In the genomic region with DNA sequence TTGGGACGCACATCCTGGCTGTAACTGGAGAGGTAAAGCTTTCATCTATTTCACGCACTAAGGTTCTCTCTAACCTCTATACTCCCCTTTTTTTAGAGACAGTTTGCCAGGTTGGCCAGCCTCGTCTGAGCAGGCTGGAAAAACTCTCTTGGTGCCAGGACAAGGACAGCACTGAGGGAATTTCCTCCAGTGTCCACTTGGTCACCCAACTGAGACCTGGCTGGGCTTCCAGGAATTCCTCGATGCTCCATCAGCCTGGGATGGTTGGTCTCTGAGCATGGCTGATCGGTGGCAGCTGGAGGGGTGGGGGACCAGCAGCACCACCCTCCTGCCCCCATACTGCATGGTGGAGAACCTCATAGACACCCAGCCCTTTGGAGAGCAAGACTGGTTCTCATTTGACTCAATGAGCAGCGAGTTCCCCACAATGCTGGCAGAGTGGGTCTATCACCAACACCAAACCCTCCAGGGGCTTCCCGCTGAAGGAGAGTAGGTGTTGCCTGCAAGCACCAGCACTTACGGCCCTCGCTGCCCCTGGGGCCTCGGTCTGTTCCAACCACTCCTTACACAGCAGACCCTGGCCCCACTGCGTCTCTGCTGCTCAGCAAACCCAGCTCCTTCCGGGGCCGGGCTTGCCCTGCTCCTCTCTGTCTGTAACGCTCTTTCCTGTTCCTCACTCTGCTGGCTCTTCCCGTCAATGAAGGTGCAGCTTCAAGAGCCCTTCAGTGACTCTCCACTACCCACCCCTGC, we compare ENCODE assay signal across 12 cellular contexts.
DNase-seq lines count a peak whose midpoint lies in the region; ATAC-seq and TF ChIP-seq lines count a peak whose summit lies in the region.
"Had no signal": no experiment of that assay in that cellular context is flagged by ENCODE, and none has a peak within 500 bp of the region (broad histone marks: within the 10 kb centered on the region; RNA-seq: fewer than 3 reads in every experiment).

No MANE protein-coding gene starts in this region.

- no peak for TF ChIP-seq POLR2A in GM18505 (IDR thresholded peaks at IDR 0.05; ENCODE audit: borderline replicate concordance, extremely low read depth, insufficient read depth, insufficient read length)

- H3K9me3 ChIP-seq in hepatocyte (ENCODE audit: low read depth), result no peaks in the 10 kb centered on the region
- H3K9me3 ChIP-seq: sigmoid colon, uterus had no signal

- H3K36me3 ChIP-seq in hepatocyte (replicated peaks; ENCODE audit: insufficient read depth, low read depth), result no peaks in the 10 kb centered on the region
- H3K36me3 ChIP-seq: brain microvascular endothelial cell, sigmoid colon, uterus had no signal

- no peak overlapping the region for H3K27ac ChIP-seq in hepatocyte
- H3K27ac ChIP-seq: brain microvascular endothelial cell, sigmoid colon, uterus had no signal

- CTCF ChIA-PET in activated naive CD4-positive, alpha-beta T cell treated with anti-CD3 and anti-CD28 coated beads, Interleukin-2, amount 10 ng/mL, durations not matched to agents 7 days and 5 days (lab: Charles Lee), result interaction anchor here (0.6 to 13.3 kb wide), 3 partner anchors 10 to 165 kb away, joined by 3 to 190 read pairs (median 81); no protein-coding TSS in a partner anchor

- H3K4me3 ChIP-seq in hepatocyte, result no peak overlapping the region
- H3K4me3 ChIP-seq: sigmoid colon, uterus had no signal

- H3K79me2 ChIP-seq in hepatocyte, result no peaks in the 10 kb centered on the region

- no peak overlapping the region for H2AFZ ChIP-seq in hepatocyte

- peak overlapping the region; percentile 82 for H3K27ac Mint-ChIP-seq in activated naive CD4-positive, alpha-beta T cell treated with anti-CD3 and anti-CD28 coated beads, Interleukin-2, amount 10 ng/mL, durations not matched to agents 7 days and 5 days
- no peak overlapping the region for H3K27ac Mint-ChIP-seq in glutamatergic neuron (ENCODE audit: unreplicated experiment)

- no peak overlapping the region for H3K4me3 Mint-ChIP-seq in activated naive CD4-positive, alpha-beta T cell treated with anti-CD3 and anti-CD28 coated beads, Interleukin-2, amount 10 ng/mL, durations not matched to agents 7 days and 5 days
- no peak overlapping the region for H3K4me3 Mint-ChIP-seq in glutamatergic neuron (ENCODE audit: unreplicated experiment)

- no peaks in the 10 kb centered on the region for H3K9me2 ChIP-seq in hepatocyte (replicated peaks; ENCODE audit: insufficient read depth)

- TF ChIP-seq CTCF in hepatocyte (IDR thresholded peaks at IDR 0.05; ENCODE audit: poor library complexity) (no peak), glutamatergic neuron (IDR thresholded peaks at IDR 0.05; ENCODE audit: partially characterized antibody, unreplicated experiment) (no peak)

- DNase-seq in ACHN, result peak; percentile 19
- peak; percentile 24 for DNase-seq in Caki2 (ENCODE audit: low read depth)
- DNase-seq in NCI-H2029 (lab: John Stamatoyannopoulos, UW), result peak; percentile 71
- DNase-seq in activated naive CD4-positive, alpha-beta T cell treated with anti-CD3 and anti-CD28 coated beads, Interleukin-2, amount 10 ng/mL, durations not matched to agents 7 days and 5 days, result peak; percentile 60
- DNase-seq in hepatocyte (ENCODE audit: low spot score), result no peak
- no peak for DNase-seq in nucleus accumbens (lab: John Stamatoyannopoulos, UW)
- DNase-seq in glutamatergic neuron, result no peak
- DNase-seq: brain microvascular endothelial cell, sigmoid colon, uterus had no signal

- no peaks in the 10 kb centered on the region for H3K27me3 ChIP-seq in hepatocyte
- H3K27me3 ChIP-seq: brain microvascular endothelial cell, sigmoid colon, uterus had no signal

- H3K27me3 Mint-ChIP-seq in activated naive CD4-positive, alpha-beta T cell treated with anti-CD3 and anti-CD28 coated beads, Interleukin-2, amount 10 ng/mL, durations not matched to agents 7 days and 5 days, result peaks cover 3% of the 10 kb centered on the region
- peaks cover 5% of the 10 kb centered on the region for H3K27me3 Mint-ChIP-seq in glutamatergic neuron (ENCODE audit: unreplicated experiment)

- no peaks in the 10 kb centered on the region for H3K36me3 Mint-ChIP-seq in activated naive CD4-positive, alpha-beta T cell treated with anti-CD3 and anti-CD28 coated beads, Interleukin-2, amount 10 ng/mL, durations not matched to agents 7 days and 5 days
- no peaks in the 10 kb centered on the region for H3K36me3 Mint-ChIP-seq in glutamatergic neuron (ENCODE audit: unreplicated experiment)

- no peak overlapping the region for H3K4me2 ChIP-seq in hepatocyte

- H3K4me1 ChIP-seq in hepatocyte (ENCODE audit: insufficient read depth), result peaks cover 4% of the 10 kb centered on the region
- H3K4me1 ChIP-seq: uterus had no signal

- no peaks in the 10 kb centered on the region for H3K9me3 Mint-ChIP-seq in activated naive CD4-positive, alpha-beta T cell treated with anti-CD3 and anti-CD28 coated beads, Interleukin-2, amount 10 ng/mL, durations not matched to agents 7 days and 5 days
- peaks cover 6% of the 10 kb centered on the region for H3K9me3 Mint-ChIP-seq in glutamatergic neuron (ENCODE audit: unreplicated experiment)

- peaks cover 33% of the 10 kb centered on the region for H3K4me1 Mint-ChIP-seq in activated naive CD4-positive, alpha-beta T cell treated with anti-CD3 and anti-CD28 coated beads, Interleukin-2, amount 10 ng/mL, durations not matched to agents 7 days and 5 days
- peaks cover 20% of the 10 kb centered on the region for H3K4me1 Mint-ChIP-seq in glutamatergic neuron (ENCODE audit: low read depth, unreplicated experiment)

- no peak for ATAC-seq in GM18505 (IDR thresholded peaks at IDR 0.05; ENCODE audit: unreplicated experiment)
- ATAC-seq: esophagus mucosa had no signal

- WGBS in hepatocyte (ENCODE audit: low lambda C conversion rate, missing lambda C conversion rate), result 84% methylated on average over 15 of the region's 15 CpGs

- no peaks in the 10 kb centered on the region for H4K20me1 ChIP-seq in hepatocyte (ENCODE audit: insufficient read depth, poor library complexity, severe bottlenecking)

- in situ Hi-C loops in ACHN (cut with HindIII; ENCODE audit: low pct_ligation_motif_present, low pct_unique_long_range_greater_than_20kb, low sequenced_read_pairs) (no loop called here), Caki2 (cut with HindIII; ENCODE audit: low pct_unique_long_range_greater_than_20kb, low sequenced_read_pairs) (no loop called here)

Comparison
In these comparisons a context has a peak if more than half of its experiments do, and no peak if none do; other contexts are left out.
1. DNase-seq: peak in ACHN (single experiment), Caki2 (single experiment), NCI-H2029 (single experiment) and activated naive CD4-positive, alpha-beta T cell treated with anti-CD3 and anti-CD28 coated beads, Interleukin-2, amount 10 ng/mL, durations not matched to agents 7 days and 5 days (single experiment); none in hepatocyte (single experiment), nucleus accumbens (0 of 56) and glutamatergic neuron (single experiment).